Comparison of ENCODE assay signal across 1 cellular context in the genomic region with DNA sequence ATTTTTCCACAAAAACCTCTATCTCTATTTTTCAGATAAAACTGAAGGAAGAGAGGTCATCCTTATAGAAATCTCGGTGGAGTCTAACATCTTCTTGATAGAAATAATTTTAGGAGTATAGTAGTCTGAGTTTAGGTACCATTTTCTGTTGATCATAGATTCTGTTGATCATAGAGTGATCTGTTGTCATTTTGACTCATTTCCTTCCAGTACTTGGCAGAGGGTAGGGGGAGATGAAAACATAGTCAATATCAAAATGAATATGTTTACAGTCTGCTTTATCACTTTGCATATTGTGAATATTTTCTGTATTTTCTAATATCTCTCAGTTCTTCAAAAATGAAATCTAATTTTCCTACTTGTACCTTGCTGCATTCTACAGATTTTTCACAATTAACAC.
TF ChIP-seq lines count a peak whose summit lies in the region.

No MANE protein-coding gene starts in this region.

TF ChIP-seq in GM12878, 131 proteins besides CTCF, POLR2A, EP300 and RAD21:
- TF ChIP-seq, protein P1, sequence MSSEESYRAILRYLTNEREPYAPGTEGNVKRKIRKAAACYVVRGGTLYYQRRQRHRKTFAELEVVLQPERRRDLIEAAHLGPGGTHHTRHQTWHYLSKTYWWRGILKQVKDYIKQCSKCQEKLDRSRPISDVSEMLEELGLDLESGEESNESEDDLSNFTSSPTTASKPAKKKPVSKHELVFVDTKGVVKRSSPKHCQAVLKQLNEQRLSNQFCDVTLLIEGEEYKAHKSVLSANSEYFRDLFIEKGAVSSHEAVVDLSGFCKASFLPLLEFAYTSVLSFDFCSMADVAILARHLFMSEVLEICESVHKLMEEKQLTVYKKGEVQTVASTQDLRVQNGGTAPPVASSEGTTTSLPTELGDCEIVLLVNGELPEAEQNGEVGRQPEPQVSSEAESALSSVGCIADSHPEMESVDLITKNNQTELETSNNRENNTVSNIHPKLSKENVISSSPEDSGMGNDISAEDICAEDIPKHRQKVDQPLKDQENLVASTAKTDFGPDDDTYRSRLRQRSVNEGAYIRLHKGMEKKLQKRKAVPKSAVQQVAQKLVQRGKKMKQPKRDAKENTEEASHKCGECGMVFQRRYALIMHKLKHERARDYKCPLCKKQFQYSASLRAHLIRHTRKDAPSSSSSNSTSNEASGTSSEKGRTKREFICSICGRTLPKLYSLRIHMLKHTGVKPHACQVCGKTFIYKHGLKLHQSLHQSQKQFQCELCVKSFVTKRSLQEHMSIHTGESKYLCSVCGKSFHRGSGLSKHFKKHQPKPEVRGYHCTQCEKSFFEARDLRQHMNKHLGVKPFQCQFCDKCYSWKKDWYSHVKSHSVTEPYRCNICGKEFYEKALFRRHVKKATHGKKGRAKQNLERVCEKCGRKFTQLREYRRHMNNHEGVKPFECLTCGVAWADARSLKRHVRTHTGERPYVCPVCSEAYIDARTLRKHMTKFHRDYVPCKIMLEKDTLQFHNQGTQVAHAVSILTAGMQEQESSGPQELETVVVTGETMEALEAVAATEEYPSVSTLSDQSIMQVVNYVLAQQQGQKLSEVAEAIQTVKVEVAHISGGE (CRISPR knock-in tag; IDR thresholded peaks at IDR 0.05): no peak
- TF ChIP-seq RCOR1 (conservative IDR thresholded peaks at IDR 0.05; ENCODE audit: low read depth, low read length): no peak
- no peak for TF ChIP-seq HDGF (IDR thresholded peaks at IDR 0.05)
- TF ChIP-seq EZH2 (IDR thresholded peaks at IDR 0.05; ENCODE audit: borderline replicate concordance, control insufficient read depth, low read depth, low read length): no peak
- TF ChIP-seq ZNF207 (IDR thresholded peaks at IDR 0.05; ENCODE audit: borderline replicate concordance): no peak
- no peak for TF ChIP-seq RELA (IDR thresholded peaks at IDR 0.05; ENCODE audit: borderline replicate concordance, partially characterized antibody)
- TF ChIP-seq MYC (IDR thresholded peaks at IDR 0.05; ENCODE audit: insufficient read depth, insufficient read length, insufficient replicate concordance, low read length, severe bottlenecking): no peak
- TF ChIP-seq GATAD2B (conservative IDR thresholded peaks at IDR 0.05; ENCODE audit: low read depth): no peak
- TF ChIP-seq NFIC (IDR thresholded peaks at IDR 0.05; ENCODE audit: low read depth, low read length): no peak
- TF ChIP-seq, protein P2, sequence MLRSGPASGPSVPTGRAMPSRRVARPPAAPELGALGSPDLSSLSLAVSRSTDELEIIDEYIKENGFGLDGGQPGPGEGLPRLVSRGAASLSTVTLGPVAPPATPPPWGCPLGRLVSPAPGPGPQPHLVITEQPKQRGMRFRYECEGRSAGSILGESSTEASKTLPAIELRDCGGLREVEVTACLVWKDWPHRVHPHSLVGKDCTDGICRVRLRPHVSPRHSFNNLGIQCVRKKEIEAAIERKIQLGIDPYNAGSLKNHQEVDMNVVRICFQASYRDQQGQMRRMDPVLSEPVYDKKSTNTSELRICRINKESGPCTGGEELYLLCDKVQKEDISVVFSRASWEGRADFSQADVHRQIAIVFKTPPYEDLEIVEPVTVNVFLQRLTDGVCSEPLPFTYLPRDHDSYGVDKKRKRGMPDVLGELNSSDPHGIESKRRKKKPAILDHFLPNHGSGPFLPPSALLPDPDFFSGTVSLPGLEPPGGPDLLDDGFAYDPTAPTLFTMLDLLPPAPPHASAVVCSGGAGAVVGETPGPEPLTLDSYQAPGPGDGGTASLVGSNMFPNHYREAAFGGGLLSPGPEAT (IDR thresholded peaks at IDR 0.05; ENCODE audit: low read depth): no peak
- TF ChIP-seq SREBF2 (IDR thresholded peaks at IDR 0.05; ENCODE audit: low read length): no peak
- TF ChIP-seq, protein P3, sequence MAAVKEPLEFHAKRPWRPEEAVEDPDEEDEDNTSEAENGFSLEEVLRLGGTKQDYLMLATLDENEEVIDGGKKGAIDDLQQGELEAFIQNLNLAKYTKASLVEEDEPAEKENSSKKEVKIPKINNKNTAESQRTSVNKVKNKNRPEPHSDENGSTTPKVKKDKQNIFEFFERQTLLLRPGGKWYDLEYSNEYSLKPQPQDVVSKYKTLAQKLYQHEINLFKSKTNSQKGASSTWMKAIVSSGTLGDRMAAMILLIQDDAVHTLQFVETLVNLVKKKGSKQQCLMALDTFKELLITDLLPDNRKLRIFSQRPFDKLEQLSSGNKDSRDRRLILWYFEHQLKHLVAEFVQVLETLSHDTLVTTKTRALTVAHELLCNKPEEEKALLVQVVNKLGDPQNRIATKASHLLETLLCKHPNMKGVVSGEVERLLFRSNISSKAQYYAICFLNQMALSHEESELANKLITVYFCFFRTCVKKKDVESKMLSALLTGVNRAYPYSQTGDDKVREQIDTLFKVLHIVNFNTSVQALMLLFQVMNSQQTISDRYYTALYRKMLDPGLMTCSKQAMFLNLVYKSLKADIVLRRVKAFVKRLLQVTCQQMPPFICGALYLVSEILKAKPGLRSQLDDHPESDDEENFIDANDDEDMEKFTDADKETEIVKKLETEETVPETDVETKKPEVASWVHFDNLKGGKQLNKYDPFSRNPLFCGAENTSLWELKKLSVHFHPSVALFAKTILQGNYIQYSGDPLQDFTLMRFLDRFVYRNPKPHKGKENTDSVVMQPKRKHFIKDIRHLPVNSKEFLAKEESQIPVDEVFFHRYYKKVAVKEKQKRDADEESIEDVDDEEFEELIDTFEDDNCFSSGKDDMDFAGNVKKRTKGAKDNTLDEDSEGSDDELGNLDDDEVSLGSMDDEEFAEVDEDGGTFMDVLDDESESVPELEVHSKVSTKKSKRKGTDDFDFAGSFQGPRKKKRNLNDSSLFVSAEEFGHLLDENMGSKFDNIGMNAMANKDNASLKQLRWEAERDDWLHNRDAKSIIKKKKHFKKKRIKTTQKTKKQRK (IDR thresholded peaks at IDR 0.05; ENCODE audit: low read depth, low read length): no peak
- TF ChIP-seq SPI1 (IDR thresholded peaks at IDR 0.05; ENCODE audit: borderline replicate concordance, insufficient read depth, low read depth, low read length): no peak
- TF ChIP-seq CHD4 (IDR thresholded peaks at IDR 0.05): no peak
- TF ChIP-seq, protein P4, sequence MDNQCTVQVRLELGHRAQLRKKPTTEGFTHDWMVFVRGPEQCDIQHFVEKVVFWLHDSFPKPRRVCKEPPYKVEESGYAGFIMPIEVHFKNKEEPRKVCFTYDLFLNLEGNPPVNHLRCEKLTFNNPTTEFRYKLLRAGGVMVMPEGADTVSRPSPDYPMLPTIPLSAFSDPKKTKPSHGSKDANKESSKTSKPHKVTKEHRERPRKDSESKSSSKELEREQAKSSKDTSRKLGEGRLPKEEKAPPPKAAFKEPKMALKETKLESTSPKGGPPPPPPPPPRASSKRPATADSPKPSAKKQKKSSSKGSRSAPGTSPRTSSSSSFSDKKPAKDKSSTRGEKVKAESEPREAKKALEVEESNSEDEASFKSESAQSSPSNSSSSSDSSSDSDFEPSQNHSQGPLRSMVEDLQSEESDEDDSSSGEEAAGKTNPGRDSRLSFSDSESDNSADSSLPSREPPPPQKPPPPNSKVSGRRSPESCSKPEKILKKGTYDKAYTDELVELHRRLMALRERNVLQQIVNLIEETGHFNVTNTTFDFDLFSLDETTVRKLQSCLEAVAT (IDR thresholded peaks at IDR 0.05): no peak
